In genomic region chr7:112427984-112428383, GRCh38 we compare ENCODE assay signal across 27 cellular contexts. TPM values are rescaled to one million over a fixed set of nuclear protein-coding genes. Genes with fewer than 3 reads are reported as not detected.
"Had no signal": no experiment of that assay in that cellular context is flagged by ENCODE, and none has a peak within 500 bp of the region (broad histone marks: within the 10 kb centered on the region; RNA-seq: fewer than 3 reads in every experiment).

No MANE protein-coding gene starts in this region.

- H3K4me3 ChIP-seq: ascending aorta, colonic mucosa, gastrocnemius medialis had no signal

- H3K36me3 ChIP-seq: ascending aorta, brain microvascular endothelial cell, colonic mucosa, gastrocnemius medialis had no signal

- H3K9me3 Mint-ChIP-seq: activated CD4-positive, alpha-beta memory T cell treated with anti-CD3 and anti-CD28 coated beads, Interleukin-2, amount 10 ng/mL, durations not matched to agents 7 days and 5 days; activated CD4-positive, alpha-beta T cell treated with anti-CD3 and anti-CD28 coated beads, Interleukin-2, amount 10 ng/mL, durations not matched to agents 7 days and 5 days; activated naive CD4-positive, alpha-beta T cell treated with anti-CD3 and anti-CD28 coated beads, Interleukin-2, amount 10 ng/mL, durations not matched to agents 7 days and 5 days; activated naive CD4-positive, alpha-beta T cell treated with anti-CD3 and anti-CD28 coated beads, Interleukin-2, amount 50 U/mL, for 72 hours; activated naive CD8-positive, alpha-beta T cell treated with anti-CD3 and anti-CD28 coated beads, Interleukin-2, amount 10 ng/mL, durations not matched to agents 7 days and 5 days; activated T-cell treated with anti-CD3 and anti-CD28 coated beads, Interleukin-2, amount 50 U/mL, for 24 hours; activated T-cell treated with anti-CD3 and anti-CD28 coated beads, Interleukin-2, amount 50 U/mL, for 72 hours; central memory CD8-positive, alpha-beta T cell; WTC11 had no signal

- H3K27me3 ChIP-seq: ascending aorta, brain microvascular endothelial cell, colonic mucosa, foreskin keratinocyte, gastrocnemius medialis had no signal

- H3K9me3 ChIP-seq: ascending aorta, colonic mucosa, gastrocnemius medialis had no signal

- H3K27ac ChIP-seq: ascending aorta, brain microvascular endothelial cell, colonic mucosa, foreskin keratinocyte, gastrocnemius medialis had no signal

- FAIRE-seq: bronchial epithelial cell had no signal

- H3K36me3 Mint-ChIP-seq: activated naive CD4-positive, alpha-beta T cell treated with anti-CD3 and anti-CD28 coated beads, Interleukin-2, amount 10 ng/mL, durations not matched to agents 7 days and 5 days; activated naive CD4-positive, alpha-beta T cell treated with anti-CD3 and anti-CD28 coated beads, Interleukin-2, amount 50 U/mL, for 72 hours; WTC11 had no signal

- H3K27me3 Mint-ChIP-seq: activated CD4-positive, alpha-beta memory T cell treated with anti-CD3 and anti-CD28 coated beads, Interleukin-2, amount 10 ng/mL, durations not matched to agents 7 days and 5 days; activated CD4-positive, alpha-beta T cell treated with anti-CD3 and anti-CD28 coated beads, Interleukin-2, amount 10 ng/mL, durations not matched to agents 7 days and 5 days; activated naive CD4-positive, alpha-beta T cell treated with anti-CD3 and anti-CD28 coated beads, Interleukin-2, amount 10 ng/mL, durations not matched to agents 7 days and 5 days; activated T-cell treated with anti-CD3 and anti-CD28 coated beads, Interleukin-2, amount 50 U/mL, for 24 hours; central memory CD8-positive, alpha-beta T cell had no signal

- H3K4me1 Mint-ChIP-seq: central memory CD8-positive, alpha-beta T cell; T-helper 17 cell had no signal

- DNase-seq: activated CD4-positive, alpha-beta memory T cell treated with anti-CD3 and anti-CD28 coated beads, Interleukin-2, amount 10 ng/mL, durations not matched to agents 7 days and 5 days; activated CD4-positive, alpha-beta T cell treated with anti-CD3 and anti-CD28 coated beads for 1 hour; activated CD4-positive, alpha-beta T cell treated with anti-CD3 and anti-CD28 coated beads for 4 hours; activated CD4-positive, alpha-beta T cell treated with anti-CD3 and anti-CD28 coated beads, Interleukin-2, amount 10 ng/mL, durations not matched to agents 7 days and 5 days; activated CD4-positive, alpha-beta T cell treated with anti-CD3 and anti-CD28 coated beads, Interleukin-2, amount 50 U/mL, for 4 hours; activated CD8-positive, alpha-beta memory T cell treated with anti-CD3 and anti-CD28 coated beads, Interleukin-2, amount 50 U/mL, for 48 hours; activated gamma-delta T cell; activated naive CD4-positive, alpha-beta T cell; activated naive CD4-positive, alpha-beta T cell treated with anti-CD3 and anti-CD28 coated beads, Interleukin-2, amount 10 ng/mL, durations not matched to agents 7 days and 5 days; activated naive CD8-positive, alpha-beta T cell treated with anti-CD3 and anti-CD28 coated beads, Interleukin-2, amount 10 ng/mL, durations not matched to agents 7 days and 5 days; activated T-cell treated with anti-CD3 and anti-CD28 coated beads for 4 hours; activated T-cell treated with anti-CD3 and anti-CD28 coated beads, Interleukin-2, amount 50 U/mL, for 24 hours; activated T-cell treated with anti-CD3 and anti-CD28 coated beads, Interleukin-2, amount 50 U/mL, for 72 hours; brain microvascular endothelial cell; colonic mucosa; effector CD8-positive, alpha-beta T cell; foreskin keratinocyte; gastrocnemius medialis; glutamatergic neuron; T-helper 1 cell; T-helper 17 cell had no signal

- H3K27ac Mint-ChIP-seq: activated CD4-positive, alpha-beta memory T cell treated with anti-CD3 and anti-CD28 coated beads, Interleukin-2, amount 10 ng/mL, durations not matched to agents 7 days and 5 days; activated CD4-positive, alpha-beta T cell treated with anti-CD3 and anti-CD28 coated beads, Interleukin-2, amount 10 ng/mL, durations not matched to agents 7 days and 5 days; activated naive CD4-positive, alpha-beta T cell treated with anti-CD3 and anti-CD28 coated beads, Interleukin-2, amount 10 ng/mL, durations not matched to agents 7 days and 5 days; activated naive CD4-positive, alpha-beta T cell treated with anti-CD3 and anti-CD28 coated beads, Interleukin-2, amount 50 U/mL, for 72 hours; activated naive CD8-positive, alpha-beta T cell treated with anti-CD3 and anti-CD28 coated beads, Interleukin-2, amount 10 ng/mL, durations not matched to agents 7 days and 5 days; activated T-cell treated with anti-CD3 and anti-CD28 coated beads, Interleukin-2, amount 50 U/mL, for 24 hours; activated T-cell treated with anti-CD3 and anti-CD28 coated beads, Interleukin-2, amount 50 U/mL, for 72 hours; T-helper 17 cell; WTC11 had no signal

- H3K4me1 ChIP-seq: colonic mucosa had no signal

- H3K4me3 Mint-ChIP-seq: activated CD4-positive, alpha-beta memory T cell treated with anti-CD3 and anti-CD28 coated beads, Interleukin-2, amount 10 ng/mL, durations not matched to agents 7 days and 5 days; activated CD4-positive, alpha-beta T cell treated with anti-CD3 and anti-CD28 coated beads, Interleukin-2, amount 10 ng/mL, durations not matched to agents 7 days and 5 days; activated naive CD4-positive, alpha-beta T cell treated with anti-CD3 and anti-CD28 coated beads, Interleukin-2, amount 10 ng/mL, durations not matched to agents 7 days and 5 days; activated naive CD8-positive, alpha-beta T cell treated with anti-CD3 and anti-CD28 coated beads, Interleukin-2, amount 10 ng/mL, durations not matched to agents 7 days and 5 days; activated T-cell treated with anti-CD3 and anti-CD28 coated beads, Interleukin-2, amount 50 U/mL, for 24 hours; activated T-cell treated with anti-CD3 and anti-CD28 coated beads, Interleukin-2, amount 50 U/mL, for 72 hours; central memory CD8-positive, alpha-beta T cell; WTC11 had no signal

RNA-seq across cellular contexts. Expression of gene LSMEM1, which starts 52.8 kb away (rescaled TPM):
- total RNA-seq: ascending aorta, epithelial cell of proximal tubule had no signal
